In the genomic region with DNA sequence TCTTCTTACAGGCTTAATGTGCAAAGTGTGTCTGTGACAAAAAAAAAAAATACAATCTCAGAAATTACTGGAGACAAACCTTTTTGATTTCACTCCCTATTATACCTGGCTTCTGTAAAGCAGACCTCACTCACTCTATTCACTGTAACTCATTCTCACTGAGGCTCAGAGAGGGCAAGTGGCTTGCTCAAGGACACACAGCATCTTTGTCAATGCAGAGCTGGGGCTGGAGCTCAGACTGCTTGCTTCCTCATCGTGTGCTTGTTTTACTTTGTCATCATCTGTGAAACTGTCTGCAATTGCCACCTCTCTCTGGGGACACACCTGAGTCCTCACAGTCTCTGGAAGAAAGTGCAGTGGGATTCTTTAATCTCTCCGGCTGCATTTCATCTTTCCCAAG, we compare ENCODE assay signal across 1 cellular context.
A peak's percentile ranks its signal among the peaks of the same experiment; 100 is the strongest.
TF ChIP-seq lines count a peak whose summit lies in the region.

No MANE protein-coding gene starts in this region.

TF ChIP-seq in K562, 482 proteins besides CTCF, POLR2A, EP300 and RAD21 (continued from another document):
- peak; percentile 97 for TF ChIP-seq RBM25 (IDR thresholded peaks at IDR 0.05; ENCODE audit: low read depth, low read length, severe bottlenecking)
- no peak for TF ChIP-seq CBFB (CRISPR knock-in tag; IDR thresholded peaks at IDR 0.05)
- TF ChIP-seq PTBP1 (IDR thresholded peaks at IDR 0.05; ENCODE audit: low read depth, low read length), result 0 out of 2 replicates have a peak, but pooled peaks have one; percentile 78
- peak; percentile 88 for TF ChIP-seq ZFP36 (IDR thresholded peaks at IDR 0.05; ENCODE audit: low read depth, low read length, partially characterized antibody)
- no peak for TF ChIP-seq ZNF668 (CRISPR knock-in tag; IDR thresholded peaks at IDR 0.05)
- no peak for TF ChIP-seq RB1 (IDR thresholded peaks at IDR 0.05; ENCODE audit: low read depth)
- TF ChIP-seq XRCC5 (IDR thresholded peaks at IDR 0.05; ENCODE audit: low read depth, low read length), result no peak
- no peak for TF ChIP-seq SIN3A (IDR thresholded peaks at IDR 0.05; ENCODE audit: borderline replicate concordance in 2 of 2, control insufficient read depth in 1 of 2, low read depth in 2 of 2, low read length in 2 of 2)
